ENCODE assay signal across 10 cellular contexts in genomic region chr2:231452799-231453508, GRCh38.
DNase-seq lines count a peak whose midpoint lies in the region; ATAC-seq, FAIRE-seq and TF ChIP-seq lines count a peak whose summit lies in the region.
"Had no signal": no experiment of that assay in that cellular context is flagged by ENCODE, and none has a peak within 500 bp of the region (broad histone marks: within the 10 kb centered on the region; RNA-seq: fewer than 3 reads in every experiment).

No MANE protein-coding gene starts in this region.

- FAIRE-seq in RCC 7860 (lab: Jason Lieb, UNC) = no peak
- FAIRE-seq: astrocyte had no signal

- peaks cover 21% of the 10 kb centered on the region for H3K4me1 Mint-ChIP-seq in stimulated activated memory B cell treated with anti-CD40 and anti-IgM and Interleukin-4, amounts not matched to agents 10 μg/mL and 1 μg/mL and 100 μg/mL, for 72 hours

- TF ChIP-seq POLR2A in erythroblast (IDR thresholded peaks at IDR 0.05; ENCODE audit: low read length) = peak; percentile 33

- DNase-seq in activated CD4-positive, alpha-beta T cell treated with anti-CD3 and anti-CD28 coated beads for 48 hours = peak; percentile 46
- DNase-seq in activated CD4-positive, alpha-beta T cell treated with anti-CD3 and anti-CD28 coated beads for 1 hour = no peak
- DNase-seq in RCC 7860 (ENCODE audit: low spot score) = peak; percentile 17
- no peak for DNase-seq in erythroblast (lab: John Stamatoyannopoulos, UW)
- no peak for DNase-seq in NCI-H1436 treated with DMSO at 0.1 percent for 48 hours (lab: John Stamatoyannopoulos, UW)
- DNase-seq in NCI-H1092 (lab: John Stamatoyannopoulos, UW) = no peak
- DNase-seq: upper lobe of left lung had no signal

- H3K9me3 Mint-ChIP-seq in stimulated activated memory B cell treated with anti-CD40 and anti-IgM and Interleukin-4, amounts not matched to agents 10 μg/mL and 1 μg/mL and 100 μg/mL, for 72 hours = no peaks in the 10 kb centered on the region

- peaks cover 49% of the 10 kb centered on the region for H3K36me3 Mint-ChIP-seq in stimulated activated memory B cell treated with anti-CD40 and anti-IgM and Interleukin-4, amounts not matched to agents 10 μg/mL and 1 μg/mL and 100 μg/mL, for 72 hours

- ATAC-seq in stimulated activated memory B cell treated with anti-CD40 and anti-IgM and Interleukin-4, amounts not matched to agents 10 μg/mL and 1 μg/mL and 100 μg/mL, for 72 hours = no peak
- ATAC-seq in GM18511 (IDR thresholded peaks at IDR 0.05; ENCODE audit: unreplicated experiment) = no peak

- H3K4me3 Mint-ChIP-seq in stimulated activated memory B cell treated with anti-CD40 and anti-IgM and Interleukin-4, amounts not matched to agents 10 μg/mL and 1 μg/mL and 100 μg/mL, for 72 hours = no peak overlapping the region

- H3K27ac Mint-ChIP-seq in stimulated activated memory B cell treated with anti-CD40 and anti-IgM and Interleukin-4, amounts not matched to agents 10 μg/mL and 1 μg/mL and 100 μg/mL, for 72 hours = peak overlapping the region; percentile 23

- no peaks in the 10 kb centered on the region for H3K27me3 Mint-ChIP-seq in stimulated activated memory B cell treated with anti-CD40 and anti-IgM and Interleukin-4, amounts not matched to agents 10 μg/mL and 1 μg/mL and 100 μg/mL, for 72 hours

Comparison
In these comparisons a context has a peak if more than half of its experiments do, and no peak if none do; other contexts are left out.
1. DNase-seq: peak in activated CD4-positive, alpha-beta T cell treated with anti-CD3 and anti-CD28 coated beads for 48 hours (single experiment) and RCC 7860 (single experiment); none in activated CD4-positive, alpha-beta T cell treated with anti-CD3 and anti-CD28 coated beads for 1 hour (single experiment), erythroblast (0 of 2), NCI-H1436 treated with DMSO at 0.1 percent for 48 hours (single experiment) and NCI-H1092 (single experiment).